Comparison of ENCODE assay signal across 8 cellular contexts in genomic region chr14:76961631-76962302, GRCh38.
DNase-seq lines count a peak whose midpoint lies in the region; ATAC-seq and TF ChIP-seq lines count a peak whose summit lies in the region.

No MANE protein-coding gene starts in this region.

- peaks cover 4% of the 10 kb centered on the region for H3K27me3 ChIP-seq in ectodermal cell (ENCODE audit: control insufficient read depth, insufficient read depth, low read length, poor library complexity, severe bottlenecking)

- intact Hi-C loops in activated CD8-positive, alpha-beta T cell treated with anti-CD3 and anti-CD28 coated beads for 36 hours (cut with micrococcal nuclease), result loop anchor here (2.0 kb wide), 1 partner anchor 71 kb away; no protein-coding TSS in a partner anchor

- H3K27ac Mint-ChIP-seq in activated CD8-positive, alpha-beta T cell treated with anti-CD3 and anti-CD28 coated beads for 36 hours, result peak overlapping the region; percentile 100
- peak overlapping the region; percentile 93 for H3K27ac Mint-ChIP-seq in memory B cell

- no peaks in the 10 kb centered on the region for H3K9me3 Mint-ChIP-seq in activated CD8-positive, alpha-beta T cell treated with anti-CD3 and anti-CD28 coated beads for 36 hours
- no peaks in the 10 kb centered on the region for H3K9me3 Mint-ChIP-seq in memory B cell

- H3K36me3 ChIP-seq in ectodermal cell (ENCODE audit: control insufficient read depth, insufficient read depth, low read length), result no peaks in the 10 kb centered on the region

- CTCF ChIA-PET in activated CD8-positive, alpha-beta T cell treated with anti-CD3 and anti-CD28 coated beads for 36 hours (lab: Charles Lee), result interaction anchor here (0.6 to 4.9 kb wide), 18 partner anchors 8 to 91 kb away, joined by 3 to 22 read pairs (median 5); partner anchors contain the start of gene IRF2BPL

- H3K4me1 Mint-ChIP-seq in activated CD8-positive, alpha-beta T cell treated with anti-CD3 and anti-CD28 coated beads for 36 hours (ENCODE audit: low read depth), result peaks cover 89% of the 10 kb centered on the region
- peaks cover 44% of the 10 kb centered on the region for H3K4me1 Mint-ChIP-seq in memory B cell

- H3K27ac ChIP-seq in ectodermal cell (ENCODE audit: insufficient read depth, low read depth, low read length, poor library complexity, severe bottlenecking), result peak overlapping the region; percentile 70

- H3K36me3 Mint-ChIP-seq in activated CD8-positive, alpha-beta T cell treated with anti-CD3 and anti-CD28 coated beads for 36 hours (ENCODE audit: low read depth), result peaks cover 5% of the 10 kb centered on the region
- H3K36me3 Mint-ChIP-seq in memory B cell, result no peaks in the 10 kb centered on the region

- POLR2A ChIA-PET in activated CD8-positive, alpha-beta T cell treated with anti-CD3 and anti-CD28 coated beads for 36 hours (lab: Charles Lee), result interaction anchor here (1.1 to 3.9 kb wide), 15 partner anchors 9 to 135 kb away, joined by 3 to 27 read pairs (median 7); partner anchors contain the start of gene IRF2BPL

- peaks cover 2% of the 10 kb centered on the region for H3K27me3 Mint-ChIP-seq in activated CD8-positive, alpha-beta T cell treated with anti-CD3 and anti-CD28 coated beads for 36 hours
- H3K27me3 Mint-ChIP-seq in memory B cell, result no peaks in the 10 kb centered on the region

- H3K9me3 ChIP-seq in ectodermal cell (ENCODE audit: control insufficient read depth, low read length), result no peaks in the 10 kb centered on the region

- H3K4me3 ChIP-seq in ectodermal cell (ENCODE audit: insufficient read depth, low read depth, low read length), result peak overlapping the region; percentile 16

- ATAC-seq in GM18508 (IDR thresholded peaks at IDR 0.05; ENCODE audit: insufficient read depth, unreplicated experiment) (peak; percentile 58), HG02970 (IDR thresholded peaks at IDR 0.05; ENCODE audit: low FRiP score, unreplicated experiment) (peak; percentile 82), memory B cell (ENCODE audit: low read depth) (peak; percentile 91)
- peak; percentile 85 for ATAC-seq in activated CD8-positive, alpha-beta T cell treated with anti-CD3 and anti-CD28 coated beads for 36 hours

- TF ChIP-seq CTCF in activated CD8-positive, alpha-beta T cell treated with anti-CD3 and anti-CD28 coated beads for 36 hours (IDR thresholded peaks at IDR 0.05), result no peak

- DNase-seq in A172 (ENCODE audit: low spot score) (peak; percentile 92), NCI-H345 treated with DMSO at 0.1 percent for 48 hours (lab: John Stamatoyannopoulos, UW; ENCODE audit: unreplicated experiment) (peak; percentile 47), memory B cell (ENCODE audit: low spot score in 2 of 2) (peak; percentile 80 to 96)
- DNase-seq in activated CD8-positive, alpha-beta T cell treated with anti-CD3 and anti-CD28 coated beads for 36 hours, result peak; percentile 100
- DNase-seq in stimulated activated CD8-positive, alpha-beta memory T cell treated with anti-CD3 and anti-CD28 coated beads, Interleukin-12 subunit alpha, Interleukin-12 subunit beta, amount 100 ng/mL, for 1 hour (ENCODE audit: low read depth), result peak; percentile 93

- H3K4me3 Mint-ChIP-seq in activated CD8-positive, alpha-beta T cell treated with anti-CD3 and anti-CD28 coated beads for 36 hours, result peak overlapping the region; percentile 75
- peak overlapping the region; percentile 74 for H3K4me3 Mint-ChIP-seq in memory B cell

- WGBS in ectodermal cell, 2 experiments, result 2% methylated on average over 24 of the region's 24 CpGs

- peaks cover 32% of the 10 kb centered on the region for H3K4me1 ChIP-seq in ectodermal cell (ENCODE audit: control insufficient read depth, insufficient read depth, low read length)

Comparison
In these comparisons a context has a peak if more than half of its experiments do, and no peak if none do; other contexts are left out.
1. Peak in every context shown above with its lines: DNase-seq, ATAC-seq, H3K4me3 ChIP-seq and H3K27ac ChIP-seq.
2. DNase-seq: peak in every context shown above with its lines; median percentile 100 in activated CD8-positive, alpha-beta T cell treated with anti-CD3 and anti-CD28 coated beads for 36 hours; 93 in stimulated activated CD8-positive, alpha-beta memory T cell treated with anti-CD3 and anti-CD28 coated beads, Interleukin-12 subunit alpha, Interleukin-12 subunit beta, amount 100 ng/mL, for 1 hour; 92 in A172; 88 in memory B cell; 47 in NCI-H345 treated with DMSO at 0.1 percent for 48 hours.